8 cellular contexts compared by ENCODE assay signal in the genomic region with DNA sequence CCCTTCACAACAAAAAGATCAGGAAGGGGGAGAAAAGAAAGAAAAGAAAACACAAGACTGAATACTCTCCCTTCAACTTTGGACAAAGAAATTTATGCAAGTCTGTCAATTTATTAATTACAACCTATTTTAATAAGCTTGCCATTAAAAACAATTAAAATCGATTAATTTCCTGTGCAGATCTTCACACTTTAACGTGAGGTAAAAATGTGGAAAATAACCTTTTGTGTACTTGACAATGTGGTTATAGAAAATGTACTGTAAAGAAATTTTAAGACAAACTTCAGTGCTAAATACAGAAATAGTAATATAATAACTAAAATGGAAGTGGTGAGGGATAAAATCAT. TPM values are rescaled to one million over a fixed set of nuclear protein-coding genes. Genes with fewer than 3 reads are reported as not detected.
DNase-seq lines count a peak whose midpoint lies in the region; ATAC-seq, FAIRE-seq and TF ChIP-seq lines count a peak whose summit lies in the region.
"Had no signal": no experiment of that assay in that cellular context is flagged by ENCODE, and none has a peak within 500 bp of the region (broad histone marks: within the 10 kb centered on the region; RNA-seq: fewer than 3 reads in every experiment).

No MANE protein-coding gene starts in this region.

- DNase-seq in OCI-LY7 (ENCODE audit: low spot score) (no peak), H1 (ENCODE audit: low read depth in 1 of 2, low spot score in 2 of 2) (no peak), lower leg skin (ENCODE audit: low spot score in 2 of 2) (no peak), SIG-M5 (lab: John Stamatoyannopoulos, UW) (no peak)

- peaks cover 7% of the 10 kb centered on the region for H3F3A ChIP-seq in DOHH2 (ENCODE audit: control insufficient read depth, insufficient read depth)

- no peak overlapping the region for H2BK15ac ChIP-seq in H1 (ENCODE audit: low read length)

- CTCF ChIA-PET in OCI-LY7 (lab: Charles Lee; ENCODE audit: unreplicated experiment) (interaction anchor here (1.3 kb wide), 1 partner anchor 317 kb away, joined by 3 read pairs; no protein-coding TSS in a partner anchor), H1 (lab: Charles Lee; ENCODE audit: partially characterized antibody) (interaction anchor here (0.5 to 4.5 kb wide), 43 partner anchors 10 to 488 kb away, joined by 3 to 37 read pairs (median 4); no protein-coding TSS in a partner anchor)

- H3K56ac ChIP-seq in H1 (replicated peaks; ENCODE audit: insufficient read length, low read depth, low read length) = no peak overlapping the region

- no peak overlapping the region for H2BK20ac ChIP-seq in H1 (ENCODE audit: low read length)

- H3K4ac ChIP-seq in H1 (replicated peaks; ENCODE audit: insufficient read length, low read depth, low read length) = no peak overlapping the region

- H3K4me2 ChIP-seq in DOHH2 (ENCODE audit: low read length) (peak overlapping the region; percentile 96), OCI-LY7 (ENCODE audit: low read length) (peak overlapping the region; percentile 99), H1 (ENCODE audit: insufficient read depth in 1 of 2, low read depth in 2 of 2, low read length in 2 of 2) (peak overlapping the region in 1 of 2 experiments; percentile 98; a peak in 2 of 4 replicates), parathyroid adenoma (ENCODE audit: low read length) (peak overlapping the region; percentile 43)

- H4K5ac ChIP-seq in H1 (ENCODE audit: insufficient read length, low read depth, low read length) = no peak overlapping the region

- H2BK120ac ChIP-seq in H1 (replicated peaks; ENCODE audit: low read depth, low read length) = no peak overlapping the region

- H3K18ac ChIP-seq in H1 (ENCODE audit: extremely low read depth, low read length) = no peak overlapping the region

- H3K36me3 ChIP-seq in DOHH2 (ENCODE audit: control insufficient read depth, low read length) (no peaks in the 10 kb centered on the region), OCI-LY7 (ENCODE audit: insufficient read depth, low read length) (no peaks in the 10 kb centered on the region), H1 (ENCODE audit: control insufficient read depth in 2 of 4, insufficient read depth in 4 of 4, low read length in 3 of 4) (no peaks in the 10 kb centered on the region), parathyroid adenoma (ENCODE audit: control insufficient read depth, insufficient read depth, low read length) (no peaks in the 10 kb centered on the region)

- peak overlapping the region; percentile 85 for H3K4me3 ChIP-seq in DOHH2 (ENCODE audit: low read length)
- H3K4me3 ChIP-seq in OCI-LY7 (ENCODE audit: low read depth, low read length, poor library complexity, severe bottlenecking) = peak overlapping the region; percentile 73
- peak overlapping the region in 1 of 4 experiments; percentile 97; a peak in 2 of 8 replicates for H3K4me3 ChIP-seq in H1 (ENCODE audit: extremely low read depth in 1 of 4, insufficient read depth in 2 of 4, low read depth in 3 of 4, low read length in 4 of 4)
- peak overlapping the region; percentile 22 for H3K4me3 ChIP-seq in parathyroid adenoma (ENCODE audit: low read depth, low read length)
- no peak overlapping the region for H3K4me3 ChIP-seq in lower leg skin (ENCODE audit: low read depth, poor library complexity, severe bottlenecking)
- H3K4me3 ChIP-seq: K562 had no signal

- H3K23me2 ChIP-seq in H1 (ENCODE audit: low read depth, low read length) = peaks cover 27% of the 10 kb centered on the region

- TF ChIP-seq RAD21 in H1 (IDR thresholded peaks at IDR 0.05 in 1 of 2, conservative IDR thresholded peaks at IDR 0.05 in 1 of 2; ENCODE audit: low read depth in 2 of 2, low read length in 2 of 2) = no peak

- no peak overlapping the region for H4K91ac ChIP-seq in H1 (replicated peaks; ENCODE audit: insufficient read length, low read length)

- no peak for FAIRE-seq in H1 (lab: Jason Lieb, UNC)
- FAIRE-seq: K562 had no signal

- H2AFZ ChIP-seq in OCI-LY7 (ENCODE audit: low read length) (peak overlapping the region; percentile 98; the same call in 1 of the 2 replicates), H1 (ENCODE audit: low read length) (no peak overlapping the region), parathyroid adenoma (peak overlapping the region; percentile 81)

- peaks cover 5% of the 10 kb centered on the region for H3K79me2 ChIP-seq in DOHH2 (ENCODE audit: control insufficient read depth, low read length)
- no peaks in the 10 kb centered on the region for H3K79me2 ChIP-seq in OCI-LY7 (ENCODE audit: insufficient read depth, low read depth, low read length)
- H3K79me2 ChIP-seq in H1 (ENCODE audit: control insufficient read depth in 1 of 2, insufficient read depth in 2 of 2, low read length in 2 of 2) = no peaks in the 10 kb centered on the region
- no peaks in the 10 kb centered on the region for H3K79me2 ChIP-seq in parathyroid adenoma

- no peak for ATAC-seq in GM18519 (IDR thresholded peaks at IDR 0.05; ENCODE audit: low FRiP score, unreplicated experiment)
- ATAC-seq: K562 had no signal

- TF ChIP-seq EP300 in H1 (IDR thresholded peaks at IDR 0.05; ENCODE audit: borderline replicate concordance in 1 of 2, low read depth in 2 of 2, low read length in 2 of 2) = no peak

- H3K4me1 ChIP-seq in DOHH2 (ENCODE audit: control insufficient read depth, low read length) (peaks cover 27% of the 10 kb centered on the region), OCI-LY7 (ENCODE audit: insufficient read depth, low read length, poor library complexity, severe bottlenecking) (peaks cover 20% of the 10 kb centered on the region), H1 (replicated peaks in 1 of 4; ENCODE audit: control insufficient read depth in 3 of 4, insufficient read depth in 4 of 4, low read length in 3 of 4) (peaks cover 0 to 15% (median under 1%) of the 10 kb centered on the region in 4 experiments; a peak in 5 of 7 replicates), parathyroid adenoma (no peaks in the 10 kb centered on the region)

- no peak overlapping the region for H4K8ac ChIP-seq in H1 (ENCODE audit: extremely low read depth, insufficient read depth, low read length)

- BruUV-seq in OCI-LY7 (replicated peaks; lab: Mats Ljungman, UMichigan) = no TSS peak

- H3K14ac ChIP-seq in H1 (ENCODE audit: insufficient read length) = no peak overlapping the region

- H2AK5ac ChIP-seq in H1 (ENCODE audit: low read depth, low read length) = no peak overlapping the region

- no peaks in the 10 kb centered on the region for H4K20me1 ChIP-seq in DOHH2 (ENCODE audit: control insufficient read depth, insufficient read depth, low read depth, low read length)
- H4K20me1 ChIP-seq in OCI-LY7 (ENCODE audit: insufficient read depth, low read length) = no peaks in the 10 kb centered on the region
- H4K20me1 ChIP-seq in H1 (replicated peaks in 1 of 2; ENCODE audit: control insufficient read depth in 1 of 2, insufficient read depth in 2 of 2, low read length in 2 of 2) = peaks cover 0 to 3% of the 10 kb centered on the region in 2 experiments

- intact Hi-C loops in OCI-LY7 (cut with micrococcal nuclease; ENCODE audit: unreplicated experiment) = loop anchor here (10.0 kb wide), 1 partner anchor 260 kb away; no protein-coding TSS in a partner anchor
- intact Hi-C loops in lower leg skin (cut with DNase I; ENCODE audit: low total_unique reads) = loop anchor here (10.0 kb wide), 2 partner anchors 270 to 320 kb away; no protein-coding TSS in a partner anchor

- TF ChIP-seq CTCF in DOHH2 (IDR thresholded peaks at IDR 0.05; ENCODE audit: low read depth, low read length, poor library complexity, severe bottlenecking) (no peak), OCI-LY7 (conservative IDR thresholded peaks at IDR 0.05; ENCODE audit: low read length) (peak; percentile 53; the same call in 1 of the 2 replicates), H1 (IDR thresholded peaks at IDR 0.05; ENCODE audit: control extremely low read depth in 1 of 3, insufficient read depth in 1 of 3, low read depth in 1 of 3, low read length in 3 of 3) (no peak), parathyroid adenoma (IDR thresholded peaks at IDR 0.05) (no peak), lower leg skin (IDR thresholded peaks at IDR 0.05) (no peak)

- H3K9ac ChIP-seq in H1 (replicated peaks in 1 of 4; ENCODE audit: extremely low read depth in 1 of 4, low read depth in 3 of 4, low read length in 3 of 4) = no peak overlapping the region
- no peak overlapping the region for H3K9ac ChIP-seq in parathyroid adenoma

- H2BK12ac ChIP-seq in H1 (ENCODE audit: low read depth, low read length) = no peak overlapping the region

- H3K79me1 ChIP-seq in H1 (ENCODE audit: low read depth, low read length) = no peaks in the 10 kb centered on the region

- no peaks in the 10 kb centered on the region for H3K9me3 ChIP-seq in DOHH2 (ENCODE audit: control insufficient read depth, insufficient read depth, low read length)
- H3K9me3 ChIP-seq in OCI-LY7 (ENCODE audit: low read length) = no peaks in the 10 kb centered on the region
- H3K9me3 ChIP-seq in H1 (ENCODE audit: insufficient read depth in 2 of 2, low read depth in 1 of 2, low read length in 1 of 2) = no peaks in the 10 kb centered on the region
- H3K9me3 ChIP-seq in parathyroid adenoma (ENCODE audit: control insufficient read depth, low read length) = no peaks in the 10 kb centered on the region

- H3K27me3 ChIP-seq in DOHH2 (ENCODE audit: control insufficient read depth, low read length) = peaks cover 26% of the 10 kb centered on the region
- peaks cover 11 to 37% (median 34%) of the 10 kb centered on the region in 4 experiments for H3K27me3 ChIP-seq in H1 (replicated peaks in 1 of 4; ENCODE audit: control insufficient read depth in 3 of 4, extremely low read depth in 1 of 4, insufficient read depth in 3 of 4, low read length in 3 of 4)
- no peaks in the 10 kb centered on the region for H3K27me3 ChIP-seq in parathyroid adenoma (ENCODE audit: control insufficient read depth, insufficient read depth, low read length)

- no peak overlapping the region for H3K23ac ChIP-seq in H1 (ENCODE audit: insufficient read length)

- H3K9me2 ChIP-seq in DOHH2 (replicated peaks; ENCODE audit: control insufficient read depth, low read length) (no peaks in the 10 kb centered on the region), OCI-LY7 (ENCODE audit: insufficient read depth, low read length) (no peaks in the 10 kb centered on the region)

- 84% methylated on average over 2 of the region's 2 CpGs; no CpG with 5 or more reads in 1 of the 2 experiments for WGBS in H1 (ENCODE audit: extremely low coverage in 1 of 2, insufficient coverage in 1 of 2, insufficient read length in 1 of 2, insufficient replicate concordance in 2 of 2, low coverage in 1 of 2, low lambda C conversion rate in 2 of 2, missing lambda C conversion rate in 1 of 2), 2 experiments
- 52 to 55% methylated on average over 2 of the region's 2 CpGs for WGBS in lower leg skin, 2 donors

- TF ChIP-seq POLR2A in H1 (IDR thresholded peaks at IDR 0.05; ENCODE audit: control extremely low read depth in 1 of 2, low read depth in 2 of 2, low read length in 2 of 2) = no peak
- no peak for TF ChIP-seq POLR2A in lower leg skin (IDR thresholded peaks at IDR 0.05)

- H3K27ac ChIP-seq in DOHH2 (ENCODE audit: low read depth, low read length) (no peak overlapping the region), OCI-LY7 (ENCODE audit: low read depth, low read length, poor library complexity, severe bottlenecking) (no peak overlapping the region), H1 (ENCODE audit: low read depth, low read length) (no peak overlapping the region), parathyroid adenoma (no peak overlapping the region)

- H2BK5ac ChIP-seq in H1 (ENCODE audit: low read depth, low read length) = no peak overlapping the region

- POLR2A ChIA-PET in OCI-LY7 (lab: Charles Lee) = interaction anchor here (0.7 to 1.4 kb wide), 4 partner anchors 13 to 769 kb away, joined by 3 to 5 read pairs (median 3); partner anchors contain the start of gene FOCAD
- POLR2A ChIA-PET in H1 (lab: Charles Lee; ENCODE audit: partially characterized antibody) = interaction anchor here (1.2 to 1.5 kb wide), 2 partner anchors 33 to 59 kb away, joined by 3 to 6 read pairs; partner anchors contain the start of gene FOCAD

RNA-seq across cellular contexts. Expression of gene MLLT3, which starts 2.7 kb away (rescaled TPM):
- total RNA-seq in OCI-LY7 (2014; rRNA removed; shearing (Covaris generic)) = 7.1 and 7.8 TPM in 2 replicates
- total RNA-seq in OCI-LY7 (2022) (9.9 and 10.0 TPM in 2 replicates), lower leg skin (10 to 100 TPM; 10.6 to 15.2 (median 12.5) TPM)
- total RNA-seq in H1 (2021; fragmentation: NEBNext Ultra II Directional; extraction: Animal tissue kit (Norgen Biotek cat#: 25700)) = 8.1 and 9.6 TPM in 2 replicates
- 3.0 and 5.9 TPM in 2 replicates for polyA plus RNA-seq in H1 (2011; rRNA removed)
- 6.0 TPM for polyA plus RNA-seq in H1 (2011; cell fraction: cytosol; rRNA removed)
- polyA plus RNA-seq in H1 (2011; cell fraction: nucleus; rRNA removed) = 3.9 TPM
- polyA plus RNA-seq in H1 (2012, experiment 1 of 2) = 6.1 to 11.4 TPM (median 9.6 TPM) in 4 replicates
- polyA plus RNA-seq in H1 (2012, experiment 2 of 2) = 1.2 TPM
- 4.7 TPM for polyA plus RNA-seq in H1 (2013, experiment 1 of 2)
- polyA plus RNA-seq in H1 (2013, experiment 2 of 2) = 4.3 TPM
- polyA minus RNA-seq in H1 (2011; rRNA and poly(A)+ RNA removed) = 13.2 and 14.0 TPM in 2 replicates
- polyA minus RNA-seq in H1 (2011; cell fraction: cytosol; rRNA and poly(A)+ RNA removed) = 6.3 TPM
- polyA minus RNA-seq in H1 (2011; cell fraction: nucleus; rRNA and poly(A)+ RNA removed) = 12.1 TPM

RNA-seq across cellular contexts. Expression of gene FOCAD, which starts 59.1 kb away (rescaled TPM):
- total RNA-seq in OCI-LY7 (2014; rRNA removed; shearing (Covaris generic)) = 12.4 and 13.8 TPM in 2 replicates
- total RNA-seq in OCI-LY7 (2022) (16.6 and 18.5 TPM in 2 replicates), lower leg skin (10 to 100 TPM; 13.9 to 31.2 (median 22.0) TPM)
- total RNA-seq in H1 (2021; fragmentation: NEBNext Ultra II Directional; extraction: Animal tissue kit (Norgen Biotek cat#: 25700)) = 36.8 and 38.4 TPM in 2 replicates
- 17.8 and 22.0 TPM in 2 replicates for polyA plus RNA-seq in H1 (2011; rRNA removed)
- polyA plus RNA-seq in H1 (2011; cell fraction: cytosol; rRNA removed) = 23.9 TPM
- 35.4 TPM for polyA plus RNA-seq in H1 (2011; cell fraction: nucleus; rRNA removed)
- 22.5 to 30.2 TPM (median 25.6 TPM) in 4 replicates for polyA plus RNA-seq in H1 (2012, experiment 1 of 2)
- 2.2 TPM for polyA plus RNA-seq in H1 (2012, experiment 2 of 2)
- 12.1 TPM for polyA plus RNA-seq in H1 (2013, experiment 1 of 2)
- polyA plus RNA-seq in H1 (2013, experiment 2 of 2) = 11.9 TPM
- 170 and 223 TPM in 2 replicates for polyA minus RNA-seq in H1 (2011; rRNA and poly(A)+ RNA removed)
- polyA minus RNA-seq in H1 (2011; cell fraction: cytosol; rRNA and poly(A)+ RNA removed) = 33.1 TPM
- polyA minus RNA-seq in H1 (2011; cell fraction: nucleus; rRNA and poly(A)+ RNA removed) = 211 TPM
